13 cellular contexts compared by ENCODE assay signal in the genomic region with DNA sequence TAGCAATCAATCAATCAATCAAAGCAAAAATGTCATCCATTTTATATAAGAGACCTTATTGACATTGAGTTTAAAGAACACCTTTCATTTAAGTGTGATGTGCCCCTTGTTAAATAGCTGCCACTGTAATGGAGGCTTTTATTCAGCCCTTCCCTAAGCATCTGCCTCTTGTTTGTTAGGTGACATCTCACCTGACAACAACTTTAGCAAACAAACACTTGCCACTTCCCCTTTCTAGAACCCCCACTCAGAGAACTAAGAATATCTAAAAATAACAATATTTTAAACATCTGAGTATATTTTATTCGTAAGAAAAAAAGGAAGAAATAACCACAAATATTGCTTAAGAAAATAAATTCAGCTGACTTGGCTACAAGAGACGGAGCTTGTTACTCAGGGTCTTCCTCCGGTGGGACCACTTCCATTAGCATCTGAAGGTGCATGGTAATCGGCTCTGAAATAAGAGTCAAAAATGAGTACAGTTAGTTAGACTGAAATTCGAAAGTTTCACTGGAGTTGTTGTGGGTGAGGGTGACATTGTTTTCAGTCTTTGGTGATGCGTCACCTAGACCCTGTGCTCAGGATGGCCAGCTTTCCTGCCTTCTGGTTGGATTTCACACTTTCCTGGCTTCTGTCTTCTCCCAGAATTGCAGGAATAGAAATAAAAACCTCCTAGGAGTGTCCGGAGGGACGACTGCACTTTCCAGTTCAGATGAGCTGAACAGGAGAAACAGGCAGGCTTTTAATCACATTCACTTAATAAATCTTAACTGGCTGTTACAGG. TPM values are rescaled to one million over a fixed set of nuclear protein-coding genes. Genes with fewer than 3 reads are reported as not detected.
A peak's percentile ranks its signal among the peaks of the same experiment; 100 is the strongest.
DNase-seq lines count a peak whose midpoint lies in the region; ATAC-seq and TF ChIP-seq lines count a peak whose summit lies in the region.
"Had no signal": no experiment of that assay in that cellular context is flagged by ENCODE, and none has a peak within 500 bp of the region (broad histone marks: within the 10 kb centered on the region; RNA-seq: fewer than 3 reads in every experiment).

No MANE protein-coding gene starts in this region.

- peak; percentile 52 for DNase-seq in 8988T
- DNase-seq in RPMI7951 (ENCODE audit: low read depth) = peak; percentile 88
- DNase-seq in foreskin fibroblast = peak; percentile 15 to 24
- DNase-seq in midbrain (lab: John Stamatoyannopoulos, UW) = no peak
- no peak for DNase-seq in G401 (ENCODE audit: low spot score)
- no peak for DNase-seq in NCI-H146 (lab: John Stamatoyannopoulos, UW)
- DNase-seq: activated CD8-positive, alpha-beta T cell treated with anti-CD3 and anti-CD28 coated beads for 36 hours; activated gamma-delta T cell treated with Interleukin-2 at 50 U/mL for 16 hours; NCI-H524 had no signal

- no peak for TF ChIP-seq CTCF in foreskin fibroblast (IDR thresholded peaks at IDR 0.05; ENCODE audit: low read depth, low read length)

- no peak overlapping the region for H3K4me3 ChIP-seq in foreskin fibroblast (ENCODE audit: low read depth in 1 of 2, low read length in 2 of 2)
- H3K4me3 ChIP-seq: thoracic aorta had no signal

- ATAC-seq in GM18867 (IDR thresholded peaks at IDR 0.05; ENCODE audit: unreplicated experiment) = peak; percentile 64
- no peak for ATAC-seq in HG02884 (IDR thresholded peaks at IDR 0.05; ENCODE audit: unreplicated experiment)
- ATAC-seq: activated CD8-positive, alpha-beta T cell treated with anti-CD3 and anti-CD28 coated beads for 36 hours had no signal

- in situ Hi-C loops in G401 (cut with HindIII; ENCODE audit: low sequenced_read_pairs) = no loop called here

RNA-seq across cellular contexts. Expression of a gene that starts 39.1 kb away (rescaled TPM):
- total RNA-seq in RPMI7951 (2014; rRNA removed; shearing (Covaris generic)) = not detected in 2 replicates
- 0.51 TPM in 1 of 2 replicates, not detected in the other for total RNA-seq in G401 (2014; rRNA removed; shearing (Covaris generic))
- total RNA-seq: activated CD8-positive, alpha-beta T cell treated with anti-CD3 and anti-CD28 coated beads for 36 hours; cardiac septum had no signal

Comparison
In these comparisons a context has a peak if more than half of its experiments do, and no peak if none do; other contexts are left out.
1. DNase-seq: peak in 8988T (single experiment), RPMI7951 (single experiment) and foreskin fibroblast (2 of 2); none in midbrain (single experiment), G401 (single experiment) and NCI-H146 (single experiment).